In the genomic region with DNA sequence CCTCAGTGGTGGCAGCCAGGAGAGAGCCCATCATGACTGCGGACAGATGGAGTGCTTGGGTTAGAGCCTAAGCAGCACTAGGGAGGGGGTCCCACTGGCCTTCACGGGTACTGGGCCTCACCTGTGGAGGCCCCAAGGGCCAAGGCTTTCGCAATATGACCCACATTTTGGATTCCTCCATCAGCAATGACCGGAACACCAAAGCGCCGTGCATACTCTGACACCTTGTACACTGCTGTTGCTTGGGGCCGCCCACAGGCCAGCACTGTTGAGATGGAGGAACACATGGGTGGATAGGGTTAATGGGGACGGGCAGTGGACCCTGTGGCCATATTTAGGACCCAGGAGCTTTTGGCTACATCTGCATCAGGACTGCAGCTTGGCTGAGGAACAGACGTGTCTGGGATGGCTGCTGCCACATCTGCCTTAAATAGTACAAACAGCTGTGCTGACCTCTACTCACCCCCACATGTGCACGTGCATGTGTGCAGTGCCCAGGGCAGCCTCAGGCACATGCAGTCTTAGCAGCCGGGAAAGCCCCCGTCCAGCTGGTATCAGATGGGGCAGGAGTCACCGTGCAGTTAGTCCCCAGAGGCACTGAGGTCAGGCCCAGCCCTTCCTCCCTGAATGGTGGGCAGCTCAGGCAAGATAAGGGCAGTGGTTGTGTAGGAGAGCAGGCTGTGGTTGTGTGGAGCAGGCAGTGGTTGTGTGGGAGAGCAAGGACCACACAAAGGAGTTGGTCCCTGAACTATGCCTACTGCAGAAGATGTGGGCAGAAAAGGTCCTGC, we compare ENCODE assay signal across 1 cellular context.
TF ChIP-seq lines count a peak whose summit lies in the region.

No MANE protein-coding gene starts in this region.

TF ChIP-seq in A549, 52 proteins besides CTCF, POLR2A, EP300 and RAD21 (continued from another document):
- TF ChIP-seq MAX (IDR thresholded peaks at IDR 0.05), result no peak
- TF ChIP-seq MYC (IDR thresholded peaks at IDR 0.05; ENCODE audit: borderline replicate concordance, low read length), result no peak
- TF ChIP-seq RCOR1 (IDR thresholded peaks at IDR 0.05; ENCODE audit: low read depth, low read length), result no peak
- TF ChIP-seq HEYL (CRISPR knock-in tag; IDR thresholded peaks at IDR 0.05), result no peak
- TF ChIP-seq CHD2 (IDR thresholded peaks at IDR 0.05; ENCODE audit: low read length, partially characterized antibody), result no peak
